24 cellular contexts compared by ENCODE assay signal in genomic region chr1:167159782-167160181, GRCh38.
"Had no signal": no experiment of that assay in that cellular context is flagged by ENCODE, and none has a peak within 500 bp of the region (broad histone marks: within the 10 kb centered on the region; RNA-seq: fewer than 3 reads in every experiment).

No MANE protein-coding gene starts in this region.

- H3K36me3 ChIP-seq: esophagus squamous epithelium, gastrocnemius medialis, heart right ventricle, left lung, lower lobe of right lung had no signal

- ATAC-seq: esophagus mucosa, gastrocnemius medialis, heart right ventricle, left cardiac atrium, left lung, left ventricle myocardium superior, lower lobe of right lung, mucosa of descending colon had no signal

- H3K27ac ChIP-seq: coronary artery, dorsolateral prefrontal cortex, esophagus squamous epithelium, gastrocnemius medialis, heart right ventricle, left lung, lower lobe of right lung had no signal

- H3K4me1 ChIP-seq: esophagus squamous epithelium, heart right ventricle, left lung, lower lobe of right lung had no signal

- H3K27me3 ChIP-seq: dorsolateral prefrontal cortex, gastrocnemius medialis had no signal

- H3K9me3 ChIP-seq: esophagus squamous epithelium, gastrocnemius medialis, left lung, lower lobe of right lung, mucosa of descending colon had no signal

- FAIRE-seq: endometrium, islet of Langerhans had no signal

- DNase-seq: dermis blood vessel endothelial cell; dorsolateral prefrontal cortex; effector CD4-positive, alpha-beta T cell; effector memory CD4-positive, alpha-beta T cell; erythroblast; esophagus squamous epithelium; foreskin fibroblast; foreskin melanocyte; gastrocnemius medialis; glutamatergic neuron; head of caudate nucleus; heart right ventricle; hippocampal formation; left cardiac atrium; left lung; left ventricle myocardium superior; lower lobe of right lung; mesenchymal stem cell; mucosa of descending colon; naive B cell had no signal

- H3K4me3 ChIP-seq: coronary artery, dorsolateral prefrontal cortex, esophagus squamous epithelium, gastrocnemius medialis, heart right ventricle, left lung, lower lobe of right lung, mucosa of descending colon had no signal
